ENCODE assay signal across 35 cellular contexts in the genomic region with DNA sequence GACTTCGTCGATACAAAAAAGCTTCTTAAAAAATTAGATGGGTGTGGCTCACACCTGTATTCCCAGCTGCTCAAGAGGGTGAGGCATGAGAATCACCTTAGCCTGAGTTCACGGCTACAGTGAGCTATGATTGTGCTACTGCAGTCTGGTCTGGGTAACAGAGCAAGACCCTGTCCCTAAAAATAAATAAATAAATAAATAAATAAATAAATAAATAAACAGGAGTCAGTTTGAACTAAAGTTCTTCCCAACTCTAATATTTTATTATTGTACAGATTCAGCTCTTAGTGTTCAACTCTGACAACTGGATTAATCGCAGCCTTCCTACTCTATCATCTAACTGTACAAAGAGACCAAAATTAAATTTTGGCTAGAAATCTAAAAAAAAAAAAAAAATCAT.
"Had no signal": no experiment of that assay in that cellular context is flagged by ENCODE, and none has a peak within 500 bp of the region (broad histone marks: within the 10 kb centered on the region; RNA-seq: fewer than 3 reads in every experiment).

No MANE protein-coding gene starts in this region.

- H3K4me1 Mint-ChIP-seq: activated B cell treated with CpG ODN at 0.5 μM for 24 hours; activated CD4-positive, alpha-beta T cell treated with anti-CD3 and anti-CD28 coated beads, Interleukin-2, amount 10 ng/mL, durations not matched to agents 24 days and 14 days; activated naive CD8-positive, alpha-beta T cell treated with anti-CD3 and anti-CD28 coated beads for 36 hours; activated T-helper 17 cell treated with anti-CD3 and anti-CD28 coated beads, Interleukin-2, amount 50 U/mL, for 72 hours had no signal

- H3K4me3 Mint-ChIP-seq: activated B cell treated with CpG ODN at 0.5 μM for 24 hours; activated CD4-positive, alpha-beta memory T cell treated with anti-CD3 and anti-CD28 coated beads for 36 hours; activated CD4-positive, alpha-beta T cell treated with anti-CD3 and anti-CD28 coated beads, Interleukin-2, amount 10 ng/mL, durations not matched to agents 24 days and 14 days; activated CD8-positive, alpha-beta T cell treated with anti-CD3 and anti-CD28 coated beads for 36 hours; activated naive CD4-positive, alpha-beta T cell treated with anti-CD3 and anti-CD28 coated beads for 36 hours; activated naive CD8-positive, alpha-beta T cell treated with anti-CD3 and anti-CD28 coated beads for 36 hours; activated T-cell treated with anti-CD3 and anti-CD28 coated beads, Interleukin-2, amount 50 U/mL, for 4 hours; activated T-cell treated with anti-CD3 and anti-CD28 coated beads, Interleukin-2, amount 50 U/mL, for 72 hours; activated T-helper 1 cell treated with anti-CD3 and anti-CD28 coated beads, Interleukin-12 subunit alpha, Interleukin-12 subunit beta, Interleukin-2, Interleukin-4 antibody, amounts not matched to agents 30 ng/mL and 10 ng/mL and 1 ng/mL, durations not matched to agents 14 hours and 24 hours and 36 hours; activated T-helper 17 cell treated with anti-CD3 and anti-CD28 coated beads, Interleukin-2, amount 50 U/mL, for 72 hours; T-helper 1 cell treated with Interleukin-12 subunit alpha and Interleukin-12 subunit beta and Interleukin-4 antibody, amounts not matched to agents 30 μg/mL and 1 μg/mL, for 36 hours; T-helper 2 cell treated with Interferon-gamma antibody and Interleukin-4, amounts not matched to agents 5 μg/mL and 100 μg/mL, for 36 hours had no signal

- H3K36me3 ChIP-seq: adrenal gland, brain microvascular endothelial cell, breast epithelium had no signal

- H3K27me3 Mint-ChIP-seq: activated B cell treated with CpG ODN at 0.5 μM for 24 hours; activated CD4-positive, alpha-beta memory T cell treated with anti-CD3 and anti-CD28 coated beads for 36 hours; activated CD4-positive, alpha-beta T cell treated with anti-CD3 and anti-CD28 coated beads, Interleukin-2, amount 10 ng/mL, durations not matched to agents 24 days and 14 days; activated CD8-positive, alpha-beta T cell treated with anti-CD3 and anti-CD28 coated beads for 36 hours; activated naive CD8-positive, alpha-beta T cell treated with anti-CD3 and anti-CD28 coated beads for 36 hours; activated T-helper 17 cell treated with anti-CD3 and anti-CD28 coated beads, Interleukin-2, amount 50 U/mL, for 72 hours had no signal

- H3K9me3 Mint-ChIP-seq: activated B cell treated with CpG ODN at 0.5 μM for 24 hours; activated CD4-positive, alpha-beta memory T cell treated with anti-CD3 and anti-CD28 coated beads for 36 hours; activated CD4-positive, alpha-beta T cell treated with anti-CD3 and anti-CD28 coated beads, Interleukin-2, amount 10 ng/mL, durations not matched to agents 24 days and 14 days; activated CD8-positive, alpha-beta T cell treated with anti-CD3 and anti-CD28 coated beads for 36 hours; activated naive CD4-positive, alpha-beta T cell treated with anti-CD3 and anti-CD28 coated beads for 36 hours; activated naive CD4-positive, alpha-beta T cell treated with anti-CD3 and anti-CD28 coated beads, Interleukin-2, amount 50 U/mL, for 72 hours; activated naive CD8-positive, alpha-beta T cell treated with anti-CD3 and anti-CD28 coated beads for 36 hours; activated T-cell treated with anti-CD3 and anti-CD28 coated beads, Interleukin-2, amount 50 U/mL, for 4 hours; activated T-cell treated with anti-CD3 and anti-CD28 coated beads, Interleukin-2, amount 50 U/mL, for 72 hours; activated T-helper 1 cell treated with anti-CD3 and anti-CD28 coated beads, Interleukin-12 subunit alpha, Interleukin-12 subunit beta, Interleukin-2, Interleukin-4 antibody, amounts not matched to agents 30 ng/mL and 10 ng/mL and 1 ng/mL, durations not matched to agents 14 hours and 24 hours and 36 hours; activated T-helper 17 cell treated with anti-CD3 and anti-CD28 coated beads, Interleukin-2, amount 50 U/mL, for 72 hours; T-helper 1 cell treated with Interleukin-12 subunit alpha and Interleukin-12 subunit beta and Interleukin-4 antibody, amounts not matched to agents 30 μg/mL and 1 μg/mL, for 36 hours; T-helper 2 cell treated with Interferon-gamma antibody and Interleukin-4, amounts not matched to agents 5 μg/mL and 100 μg/mL, for 36 hours had no signal

- H3K4me1 ChIP-seq: breast epithelium had no signal

- H3K4me3 ChIP-seq: adrenal gland, body of pancreas, breast epithelium had no signal

- H3K27ac Mint-ChIP-seq: activated B cell treated with CpG ODN at 0.5 μM for 24 hours; activated CD4-positive, alpha-beta memory T cell treated with anti-CD3 and anti-CD28 coated beads for 36 hours; activated CD4-positive, alpha-beta T cell treated with anti-CD3 and anti-CD28 coated beads, Interleukin-2, amount 10 ng/mL, durations not matched to agents 24 days and 14 days; activated CD8-positive, alpha-beta T cell treated with anti-CD3 and anti-CD28 coated beads for 36 hours; activated naive CD4-positive, alpha-beta T cell treated with anti-CD3 and anti-CD28 coated beads for 36 hours; activated naive CD4-positive, alpha-beta T cell treated with anti-CD3 and anti-CD28 coated beads, Interleukin-2, amount 50 U/mL, for 72 hours; activated naive CD8-positive, alpha-beta T cell treated with anti-CD3 and anti-CD28 coated beads for 36 hours; activated T-cell treated with anti-CD3 and anti-CD28 coated beads, Interleukin-2, amount 50 U/mL, for 72 hours; activated T-helper 1 cell treated with anti-CD3 and anti-CD28 coated beads, Interleukin-12 subunit alpha, Interleukin-12 subunit beta, Interleukin-2, Interleukin-4 antibody, amounts not matched to agents 30 ng/mL and 10 ng/mL and 1 ng/mL, durations not matched to agents 14 hours and 24 hours and 36 hours; activated T-helper 17 cell treated with anti-CD3 and anti-CD28 coated beads, Interleukin-2, amount 50 U/mL, for 72 hours; T-helper 1 cell treated with Interleukin-12 subunit alpha and Interleukin-12 subunit beta and Interleukin-4 antibody, amounts not matched to agents 30 μg/mL and 1 μg/mL, for 36 hours; T-helper 2 cell treated with Interferon-gamma antibody and Interleukin-4, amounts not matched to agents 5 μg/mL and 100 μg/mL, for 36 hours had no signal

- H3K27ac ChIP-seq: adrenal gland, body of pancreas, brain microvascular endothelial cell, breast epithelium, VCaP had no signal

- H3K27me3 ChIP-seq: adrenal gland, body of pancreas, brain microvascular endothelial cell, breast epithelium had no signal

- DNase-seq: activated B cell treated with CpG ODN at 0.5 μM for 24 hours; activated CD4-positive, alpha-beta memory T cell treated with anti-CD3 and anti-CD28 coated beads for 36 hours; activated CD4-positive, alpha-beta T cell treated with anti-CD3 and anti-CD28 coated beads for 4 hours; activated CD4-positive, alpha-beta T cell treated with anti-CD3 and anti-CD28 coated beads, Interleukin-2, amount 10 ng/mL, durations not matched to agents 24 days and 14 days; activated CD4-positive, alpha-beta T cell treated with anti-CD3 and anti-CD28 coated beads, Interleukin-2, amount 50 U/mL, for 1 hour; activated CD4-positive, alpha-beta T cell treated with anti-CD3 and anti-CD28 coated beads, Interleukin-2, amount 50 U/mL, for 4 hours; activated CD4-positive, CD25-positive, alpha-beta regulatory T cell treated with anti-CD3 and anti-CD28 coated beads, Interleukin-2, amount 50 U/mL, for 72 hours; activated CD8-positive, alpha-beta memory T cell treated with anti-CD3 and anti-CD28 coated beads, Interleukin-2, amount 50 U/mL, for 4 hours; activated CD8-positive, alpha-beta T cell treated with anti-CD3 and anti-CD28 coated beads for 36 hours; activated effector memory CD4-positive, alpha-beta T cell treated with anti-CD3 and anti-CD28 coated beads, Interleukin-2, amount 50 U/mL, for 16 hours; activated gamma-delta T cell treated with Interleukin-2 at 50 U/mL for 16 hours; activated naive CD4-positive, alpha-beta T cell; activated naive CD4-positive, alpha-beta T cell treated with anti-CD3 and anti-CD28 coated beads for 36 hours; activated naive CD4-positive, alpha-beta T cell treated with anti-CD3 and anti-CD28 coated beads, Interleukin-2, amount 50 U/mL, for 16 hours; activated naive CD8-positive, alpha-beta T cell treated with anti-CD3 and anti-CD28 coated beads for 36 hours; activated T-cell treated with anti-CD3 and anti-CD28 coated beads for 4 hours; activated T-cell treated with anti-CD3 and anti-CD28 coated beads, Interleukin-2, amount 50 U/mL, for 1 hour; activated T-cell treated with anti-CD3 and anti-CD28 coated beads, Interleukin-2, amount 50 U/mL, for 4 hours; activated T-cell treated with anti-CD3 and anti-CD28 coated beads, Interleukin-2, amount 50 U/mL, for 72 hours; adrenal gland; amniotic stem cell; aorta; body of pancreas; brain microvascular endothelial cell; central memory CD4-positive, alpha-beta T cell; T-helper 1 cell; T-helper 2 cell; T-helper 9 cell had no signal

- H3K36me3 Mint-ChIP-seq: activated CD4-positive, alpha-beta memory T cell treated with anti-CD3 and anti-CD28 coated beads for 36 hours; activated naive CD4-positive, alpha-beta T cell treated with anti-CD3 and anti-CD28 coated beads, Interleukin-2, amount 50 U/mL, for 72 hours; activated naive CD8-positive, alpha-beta T cell treated with anti-CD3 and anti-CD28 coated beads for 36 hours had no signal

- ATAC-seq: activated CD8-positive, alpha-beta T cell treated with anti-CD3 and anti-CD28 coated beads for 36 hours; activated naive CD4-positive, alpha-beta T cell treated with anti-CD3 and anti-CD28 coated beads, Interleukin-2, amount 50 U/mL, for 72 hours; activated T-cell treated with anti-CD3 and anti-CD28 coated beads, Interleukin-2, amount 50 U/mL, for 4 hours; activated T-cell treated with anti-CD3 and anti-CD28 coated beads, Interleukin-2, amount 50 U/mL, for 72 hours; activated T-helper 17 cell treated with anti-CD3 and anti-CD28 coated beads, Interleukin-2, amount 50 U/mL, for 72 hours; body of pancreas had no signal

- H3K9me3 ChIP-seq: adrenal gland, body of pancreas, breast epithelium had no signal
